In the genomic region with DNA sequence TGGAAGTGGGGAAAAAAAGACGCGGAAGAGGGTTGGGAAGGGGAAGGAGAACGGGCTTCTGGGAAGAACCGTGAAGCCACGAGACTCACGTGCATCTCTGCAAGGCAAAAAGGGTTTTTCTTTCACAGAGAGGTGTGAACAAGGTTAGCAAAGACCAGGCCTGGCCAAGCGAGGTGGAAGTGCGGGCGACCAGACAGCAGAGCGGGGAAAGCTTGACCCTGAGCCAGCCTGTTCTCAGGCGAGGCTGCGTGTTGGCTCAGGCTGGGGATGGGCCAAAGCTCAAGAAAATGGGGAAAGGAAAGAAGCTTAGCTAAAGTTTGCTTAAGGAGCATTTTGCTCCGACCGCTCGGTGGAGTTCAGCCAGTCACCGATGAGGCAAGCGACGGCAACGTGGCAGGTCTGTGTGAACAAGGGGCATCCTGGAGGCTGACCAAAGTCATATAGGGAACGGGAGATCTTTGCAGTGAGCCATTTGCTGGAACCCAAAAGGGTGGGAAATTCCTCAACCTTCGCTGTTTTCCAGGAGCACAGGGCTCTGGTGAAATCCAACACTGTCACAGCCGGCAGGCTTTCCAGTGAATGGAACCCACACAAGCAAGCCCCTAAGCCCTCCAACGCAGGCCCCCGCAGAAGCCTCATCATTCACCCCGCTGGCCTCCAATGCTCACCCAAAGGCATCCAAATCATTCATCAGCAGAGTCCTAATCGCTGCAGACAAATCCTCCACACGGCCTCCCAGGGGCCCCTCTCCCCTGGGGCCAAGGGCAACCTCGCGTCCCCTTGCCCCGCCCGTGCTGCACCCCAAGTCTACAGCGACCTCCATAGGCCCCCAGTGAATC, we compare ENCODE assay signal across 8 cellular contexts. TPM values are rescaled to one million over a fixed set of nuclear protein-coding genes. Genes with fewer than 3 reads are reported as not detected.
DNase-seq lines count a peak whose midpoint lies in the region; ATAC-seq and TF ChIP-seq lines count a peak whose summit lies in the region.

No MANE protein-coding gene starts in this region.

- H3K27ac ChIP-seq in iPS-20b (ENCODE audit: low read length): no peak overlapping the region

- H3K4me1 ChIP-seq in iPS-20b (ENCODE audit: insufficient read depth, low read length): no peaks in the 10 kb centered on the region

- ATAC-seq in HG02943 (IDR thresholded peaks at IDR 0.05; ENCODE audit: low read depth, unreplicated experiment): peak; percentile 9
- peak; percentile 55 for ATAC-seq in sciatic nerve

- H3K27me3 ChIP-seq in iPS-20b (ENCODE audit: insufficient read depth, low read length): no peaks in the 10 kb centered on the region

- peak; percentile 11 for TF ChIP-seq CTCF in GM12864 (IDR thresholded peaks at IDR 0.05; ENCODE audit: low read depth, low read length, missing control alignments)

- peak; percentile 56 for DNase-seq in AG08395 (ENCODE audit: low spot score)
- no peak for DNase-seq in GM12864 (ENCODE audit: low read depth)
- DNase-seq in NCI-H526 treated with DMSO at 0.1 percent for 48 hours (lab: John Stamatoyannopoulos, UW): peak; percentile 30
- DNase-seq in brain pericyte (ENCODE audit: low read depth, low spot score): peak; percentile 16
- no peak for DNase-seq in sciatic nerve (ENCODE audit: low spot score)
- no peak for DNase-seq in H4 (ENCODE audit: low spot score)

- H3K9me3 ChIP-seq in iPS-20b (ENCODE audit: insufficient read depth, low read depth, low read length): peaks cover 88% of the 10 kb centered on the region

- H3K9ac ChIP-seq in iPS-20b (ENCODE audit: low read depth, low read length): no peak overlapping the region

- intact Hi-C loops in sciatic nerve (cut with DNase I): no loop called here

- no peaks in the 10 kb centered on the region for H3K36me3 ChIP-seq in iPS-20b (ENCODE audit: insufficient read depth, low read depth, low read length)

- H3K4me3 ChIP-seq in GM12864 (ENCODE audit: low read depth, low read length): peak overlapping the region; percentile 78
- peak overlapping the region; percentile 71 for H3K4me3 ChIP-seq in iPS-20b (ENCODE audit: low read length)

RNA-seq across cellular contexts. Expression of gene ZNF605, which starts 0.8 kb away (rescaled TPM):
- total RNA-seq in sciatic nerve: 19.4 TPM
- total RNA-seq in H4 (2014; rRNA removed; shearing (Covaris generic)): 1.3 and 4.2 TPM in 2 replicates

RNA-seq across cellular contexts. Expression of gene ZNF26, which starts 30.9 kb away (rescaled TPM):
- 18.0 TPM for total RNA-seq in sciatic nerve
- total RNA-seq in H4 (2014; rRNA removed; shearing (Covaris generic)): 4.1 TPM in 2 replicates

Comparison
In these comparisons a context has a peak if more than half of its experiments do, and no peak if none do; other contexts are left out.
1. DNase-seq: peak in AG08395 (single experiment), NCI-H526 treated with DMSO at 0.1 percent for 48 hours (single experiment) and brain pericyte (single experiment); none in GM12864 (single experiment), sciatic nerve (single experiment) and H4 (single experiment).